In the genomic region with DNA sequence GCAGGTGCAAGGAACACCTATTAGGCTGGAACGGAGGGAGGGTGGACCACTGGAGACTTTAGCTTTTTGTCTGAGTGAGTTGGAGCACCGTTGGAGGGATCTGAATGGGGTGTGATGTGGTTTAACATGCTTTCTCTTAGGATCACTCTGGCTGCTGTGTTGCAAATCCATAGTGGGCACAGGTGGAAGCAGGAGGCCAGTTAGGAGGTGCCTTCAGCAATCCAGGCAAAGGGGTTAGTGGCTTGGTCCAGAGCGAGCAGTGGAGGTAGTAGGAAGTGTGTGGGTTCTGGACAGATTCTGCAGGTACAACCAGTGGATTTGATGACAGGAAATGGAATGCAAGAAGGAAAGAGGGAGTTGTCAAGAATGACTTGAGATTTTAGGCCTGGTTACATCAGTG, we compare ENCODE assay signal across 30 cellular contexts.
A peak's percentile ranks its signal among the peaks of the same experiment; 100 is the strongest.
DNase-seq lines count a peak whose midpoint lies in the region; ATAC-seq, FAIRE-seq and TF ChIP-seq lines count a peak whose summit lies in the region.
"Had no signal": no experiment of that assay in that cellular context is flagged by ENCODE, and none has a peak within 500 bp of the region (broad histone marks: within the 10 kb centered on the region; RNA-seq: fewer than 3 reads in every experiment).

No MANE protein-coding gene starts in this region.

- H3K36me3 ChIP-seq in HepG2 (replicated peaks in 1 of 2; ENCODE audit: control insufficient read depth in 1 of 2, insufficient read depth in 2 of 2, low read length in 2 of 2), result no peaks in the 10 kb centered on the region; a peak in 1 of 5 replicates
- H3K36me3 ChIP-seq in right lobe of liver, result no peaks in the 10 kb centered on the region
- H3K36me3 ChIP-seq in iPS-15b (ENCODE audit: control insufficient read depth, insufficient read depth, low read length), result no peaks in the 10 kb centered on the region
- H3K36me3 ChIP-seq: BE2C, ovary, transverse colon had no signal

- peak; percentile 70 for ATAC-seq in HepG2
- no peak for ATAC-seq in right lobe of liver
- ATAC-seq in GM18909 (IDR thresholded peaks at IDR 0.05; ENCODE audit: poor library complexity, unreplicated experiment), result no peak
- ATAC-seq in GM19035 (IDR thresholded peaks at IDR 0.05; ENCODE audit: unreplicated experiment), result no peak
- ATAC-seq: activated naive CD4-positive, alpha-beta T cell treated with anti-CD3 and anti-CD28 coated beads, Interleukin-2, amount 50 U/mL, for 72 hours; stimulated activated naive B cell treated with anti-CD40 and anti-IgM and Interleukin-4, amounts not matched to agents 10 μg/mL and 1 μg/mL and 100 μg/mL, for 72 hours had no signal

- peak overlapping the region; percentile 4 for H3K27ac Mint-ChIP-seq in osteocyte (ENCODE audit: unreplicated experiment)
- H3K27ac Mint-ChIP-seq: IgD-negative memory B cell; stimulated activated naive B cell treated with anti-CD40 and anti-IgM and Interleukin-4, amounts not matched to agents 10 μg/mL and 1 μg/mL and 100 μg/mL, for 72 hours had no signal

- no peak for TF ChIP-seq EP300 in HepG2 (IDR thresholded peaks at IDR 0.05; ENCODE audit: low read depth in 2 of 2, low read length in 2 of 2)
- no peak for TF ChIP-seq EP300 in HepG2 (CRISPR knock-in tag; IDR thresholded peaks at IDR 0.05; ENCODE audit: borderline replicate concordance)

- CTCF ChIA-PET in HepG2 (lab: Yijun Ruan, JAX; ENCODE audit: low intra/inter-chr PET ratio, low total read pairs), result no interaction called here

- H3K27me3 ChIP-seq in HepG2 (ENCODE audit: control insufficient read depth in 1 of 2, insufficient read depth in 2 of 2, low read length in 2 of 2) (no peaks in the 10 kb centered on the region), right lobe of liver (no peaks in the 10 kb centered on the region), iPS-15b (ENCODE audit: control insufficient read depth, insufficient read depth, low read length) (no peaks in the 10 kb centered on the region)
- H3K27me3 ChIP-seq: BE2C, dorsolateral prefrontal cortex, ovary, transverse colon had no signal

- no peak for TF ChIP-seq CTCF in HepG2 (CRISPR knock-in tag; IDR thresholded peaks at IDR 0.05)
- TF ChIP-seq CTCF in right lobe of liver (IDR thresholded peaks at IDR 0.05), result no peak
- TF ChIP-seq CTCF in osteocyte (IDR thresholded peaks at IDR 0.05), result no peak

- H4K20me1 ChIP-seq in HepG2 (ENCODE audit: insufficient read depth, low read length), result peaks cover 34% of the 10 kb centered on the region

- H3K79me2 ChIP-seq in HepG2 (ENCODE audit: insufficient read depth, low read length), result no peaks in the 10 kb centered on the region

- H3K27ac ChIP-seq in HepG2 (ENCODE audit: extremely low read length, insufficient read depth, low read length) (no peak overlapping the region), right lobe of liver (no peak overlapping the region)
- H3K27ac ChIP-seq: ovary, RWPE1, SK-N-MC, transverse colon had no signal

- peaks cover 37% of the 10 kb centered on the region for H3K4me1 Mint-ChIP-seq in osteocyte (ENCODE audit: unreplicated experiment)
- H3K4me1 Mint-ChIP-seq: IgD-negative memory B cell; naive B cell; stimulated activated naive B cell treated with anti-CD40 and anti-IgM and Interleukin-4, amounts not matched to agents 10 μg/mL and 1 μg/mL and 100 μg/mL, for 72 hours had no signal

- no peak overlapping the region for H3K9ac ChIP-seq in HepG2 (ENCODE audit: insufficient read depth, low read depth, low read length)
- H3K9ac ChIP-seq in iPS-15b (ENCODE audit: low read depth, low read length), result peak overlapping the region; percentile 38

- no peak for TF ChIP-seq RAD21 in HepG2 (CRISPR knock-in tag; IDR thresholded peaks at IDR 0.05)

- intact Hi-C loops in HepG2 (cut with micrococcal nuclease; ENCODE audit: unreplicated experiment), result no loop called here
- intact Hi-C loops in right lobe of liver (cut with DNase I), result no loop called here

- FAIRE-seq in HepG2 (lab: Jason Lieb, UNC), result no peak
- FAIRE-seq: astrocyte, GM18507, H54 had no signal

- peaks cover 29% of the 10 kb centered on the region for H3K4me1 ChIP-seq in HepG2 (ENCODE audit: insufficient read depth, low read length)
- no peaks in the 10 kb centered on the region for H3K4me1 ChIP-seq in right lobe of liver
- H3K4me1 ChIP-seq in iPS-15b (ENCODE audit: control insufficient read depth, insufficient read depth, low read length), result peaks cover 48% of the 10 kb centered on the region
- H3K4me1 ChIP-seq: BE2C had no signal

- in situ Hi-C loops in HepG2 (cut with HindIII; ENCODE audit: extremely low pct_ligation_motif_present, low pct_unique_long_range_greater_than_20kb), result no loop called here

- H3K9me3 ChIP-seq in HepG2 (ENCODE audit: low read length), result no peaks in the 10 kb centered on the region
- H3K9me3 ChIP-seq in right lobe of liver, result no peaks in the 10 kb centered on the region
- no peaks in the 10 kb centered on the region for H3K9me3 ChIP-seq in iPS-15b (ENCODE audit: control insufficient read depth, insufficient read depth, low read length)
- H3K9me3 ChIP-seq: BE2C, ovary, transverse colon had no signal

- H2AFZ ChIP-seq in HepG2 (ENCODE audit: low read length), result no peak overlapping the region

- peaks cover 14% of the 10 kb centered on the region for H3K9me3 Mint-ChIP-seq in osteocyte (ENCODE audit: unreplicated experiment)
- H3K9me3 Mint-ChIP-seq: activated naive CD4-positive, alpha-beta T cell treated with anti-CD3 and anti-CD28 coated beads, Interleukin-2, amount 50 U/mL, for 72 hours; IgD-negative memory B cell; naive B cell; stimulated activated naive B cell treated with anti-CD40 and anti-IgM and Interleukin-4, amounts not matched to agents 10 μg/mL and 1 μg/mL and 100 μg/mL, for 72 hours had no signal

- no peaks in the 10 kb centered on the region for H3K27me3 Mint-ChIP-seq in osteocyte (ENCODE audit: unreplicated experiment)
- H3K27me3 Mint-ChIP-seq: IgD-negative memory B cell; naive B cell; stimulated activated naive B cell treated with anti-CD40 and anti-IgM and Interleukin-4, amounts not matched to agents 10 μg/mL and 1 μg/mL and 100 μg/mL, for 72 hours had no signal

- DNase-seq in HepG2 (ENCODE audit: low spot score), result no peak
- DNase-seq in right lobe of liver, result no peak
- DNase-seq in osteocyte (ENCODE audit: extremely low spot score, unreplicated experiment), result no peak
- DNase-seq in HCEC 1CT, result no peak
- DNase-seq in CD1c-positive myeloid dendritic cell (ENCODE audit: extremely low spot score), result no peak
- DNase-seq: BE2C; DMS79 treated with DMSO at 0.1 percent for 48 hours; dorsolateral prefrontal cortex; mesenchymal stem cell; naive B cell; NCI-H1105 treated with DMSO at 0.1 percent for 48 hours; NCI-H2029 treated with DMSO at 0.1 percent for 48 hours; NCI-H2227 treated with DMSO at 0.1 percent for 48 hours; ovary; right cardiac atrium; stimulated activated CD4-positive, alpha-beta T cell treated with anti-CD3 and anti-CD28 coated beads, Interleukin-12 subunit alpha, Interleukin-12 subunit beta, amount 100 ng/mL, for 4 hours; stimulated activated CD4-positive, alpha-beta T cell treated with anti-CD3 and anti-CD28 coated beads, Interleukin-4, amount 100 ng/mL, for 24 hours; stimulated activated naive B cell treated with anti-CD40 and anti-IgM and Interleukin-4, amounts not matched to agents 10 μg/mL and 1 μg/mL and 100 μg/mL, for 72 hours; T-helper 2 cell; transverse colon had no signal

- POLR2A ChIA-PET in HepG2 (lab: Yijun Ruan, JAX), result interaction anchor here (1.3 kb wide), 1 partner anchor 107 kb away, joined by 5 read pairs; a partner anchor contains a TSS

- H3K4me3 ChIP-seq in HepG2 (replicated peaks in 1 of 3; ENCODE audit: insufficient read depth in 1 of 3, low read depth in 2 of 3, low read length in 3 of 3), result no peak overlapping the region
- H3K4me3 ChIP-seq in right lobe of liver, result no peak overlapping the region
- no peak overlapping the region for H3K4me3 ChIP-seq in iPS-15b (ENCODE audit: low read depth, low read length)
- H3K4me3 ChIP-seq: dorsolateral prefrontal cortex, ovary, SK-N-MC, transverse colon had no signal

- no TSS peak for BruUV-seq in HepG2 (replicated peaks; lab: Mats Ljungman, UMichigan)

- no peak overlapping the region; the same call in 1 of the 2 replicates for H3K4me2 ChIP-seq in HepG2 (ENCODE audit: low read depth, low read length)

- WGBS in HepG2 (ENCODE audit: low lambda C conversion rate), result 78% methylated on average over 3 of the region's 3 CpGs
- 100% methylated on average over 2 of the region's 3 CpGs for WGBS in right lobe of liver (ENCODE audit: insufficient coverage, low coverage, low lambda C conversion rate, missing lambda C conversion rate)

- peaks cover 18% of the 10 kb centered on the region for H3K36me3 Mint-ChIP-seq in osteocyte (ENCODE audit: unreplicated experiment)
- H3K36me3 Mint-ChIP-seq: activated naive CD4-positive, alpha-beta T cell treated with anti-CD3 and anti-CD28 coated beads, Interleukin-2, amount 50 U/mL, for 72 hours; stimulated activated naive B cell treated with anti-CD40 and anti-IgM and Interleukin-4, amounts not matched to agents 10 μg/mL and 1 μg/mL and 100 μg/mL, for 72 hours had no signal

- no peak for TF ChIP-seq POLR2A in HepG2 (IDR thresholded peaks at IDR 0.05; ENCODE audit: insufficient read depth in 1 of 2, low read depth in 2 of 2, low read length in 2 of 2)
- TF ChIP-seq POLR2A in right lobe of liver (IDR thresholded peaks at IDR 0.05), result no peak

- H3K4me3 Mint-ChIP-seq in osteocyte (ENCODE audit: unreplicated experiment), result no peak overlapping the region
- H3K4me3 Mint-ChIP-seq: IgD-negative memory B cell; naive B cell; stimulated activated naive B cell treated with anti-CD40 and anti-IgM and Interleukin-4, amounts not matched to agents 10 μg/mL and 1 μg/mL and 100 μg/mL, for 72 hours had no signal

TF ChIP-seq in HepG2, 621 proteins besides CTCF, POLR2A, EP300 and RAD21 (continues in another document):
- TF ChIP-seq, protein P1, sequence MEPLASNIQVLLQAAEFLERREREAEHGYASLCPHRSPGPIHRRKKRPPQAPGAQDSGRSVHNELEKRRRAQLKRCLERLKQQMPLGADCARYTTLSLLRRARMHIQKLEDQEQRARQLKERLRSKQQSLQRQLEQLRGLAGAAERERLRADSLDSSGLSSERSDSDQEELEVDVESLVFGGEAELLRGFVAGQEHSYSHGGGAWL (CRISPR knock-in tag; IDR thresholded peaks at IDR 0.05), result no peak
- TF ChIP-seq, protein P2, sequence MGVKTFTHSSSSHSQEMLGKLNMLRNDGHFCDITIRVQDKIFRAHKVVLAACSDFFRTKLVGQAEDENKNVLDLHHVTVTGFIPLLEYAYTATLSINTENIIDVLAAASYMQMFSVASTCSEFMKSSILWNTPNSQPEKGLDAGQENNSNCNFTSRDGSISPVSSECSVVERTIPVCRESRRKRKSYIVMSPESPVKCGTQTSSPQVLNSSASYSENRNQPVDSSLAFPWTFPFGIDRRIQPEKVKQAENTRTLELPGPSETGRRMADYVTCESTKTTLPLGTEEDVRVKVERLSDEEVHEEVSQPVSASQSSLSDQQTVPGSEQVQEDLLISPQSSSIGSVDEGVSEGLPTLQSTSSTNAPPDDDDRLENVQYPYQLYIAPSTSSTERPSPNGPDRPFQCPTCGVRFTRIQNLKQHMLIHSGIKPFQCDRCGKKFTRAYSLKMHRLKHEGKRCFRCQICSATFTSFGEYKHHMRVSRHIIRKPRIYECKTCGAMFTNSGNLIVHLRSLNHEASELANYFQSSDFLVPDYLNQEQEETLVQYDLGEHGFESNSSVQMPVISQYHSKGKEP (CRISPR knock-in tag; IDR thresholded peaks at IDR 0.05), result no peak
- TF ChIP-seq SALL2 (CRISPR knock-in tag; IDR thresholded peaks at IDR 0.05) (no peak), SMAD9 (CRISPR knock-in tag; IDR thresholded peaks at IDR 0.05) (no peak), ATAD3A (CRISPR knock-in tag; IDR thresholded peaks at IDR 0.05) (no peak)
